Comparison of ENCODE assay signal across 1 cellular context in genomic region chr19:19262190-19263057, GRCh38.
TF ChIP-seq lines count a peak whose summit lies in the region.

No MANE protein-coding gene starts in this region.

TF ChIP-seq in WTC11, 78 proteins besides CTCF, POLR2A, EP300 and RAD21 (continued from another document):
- TF ChIP-seq, protein P1, sequence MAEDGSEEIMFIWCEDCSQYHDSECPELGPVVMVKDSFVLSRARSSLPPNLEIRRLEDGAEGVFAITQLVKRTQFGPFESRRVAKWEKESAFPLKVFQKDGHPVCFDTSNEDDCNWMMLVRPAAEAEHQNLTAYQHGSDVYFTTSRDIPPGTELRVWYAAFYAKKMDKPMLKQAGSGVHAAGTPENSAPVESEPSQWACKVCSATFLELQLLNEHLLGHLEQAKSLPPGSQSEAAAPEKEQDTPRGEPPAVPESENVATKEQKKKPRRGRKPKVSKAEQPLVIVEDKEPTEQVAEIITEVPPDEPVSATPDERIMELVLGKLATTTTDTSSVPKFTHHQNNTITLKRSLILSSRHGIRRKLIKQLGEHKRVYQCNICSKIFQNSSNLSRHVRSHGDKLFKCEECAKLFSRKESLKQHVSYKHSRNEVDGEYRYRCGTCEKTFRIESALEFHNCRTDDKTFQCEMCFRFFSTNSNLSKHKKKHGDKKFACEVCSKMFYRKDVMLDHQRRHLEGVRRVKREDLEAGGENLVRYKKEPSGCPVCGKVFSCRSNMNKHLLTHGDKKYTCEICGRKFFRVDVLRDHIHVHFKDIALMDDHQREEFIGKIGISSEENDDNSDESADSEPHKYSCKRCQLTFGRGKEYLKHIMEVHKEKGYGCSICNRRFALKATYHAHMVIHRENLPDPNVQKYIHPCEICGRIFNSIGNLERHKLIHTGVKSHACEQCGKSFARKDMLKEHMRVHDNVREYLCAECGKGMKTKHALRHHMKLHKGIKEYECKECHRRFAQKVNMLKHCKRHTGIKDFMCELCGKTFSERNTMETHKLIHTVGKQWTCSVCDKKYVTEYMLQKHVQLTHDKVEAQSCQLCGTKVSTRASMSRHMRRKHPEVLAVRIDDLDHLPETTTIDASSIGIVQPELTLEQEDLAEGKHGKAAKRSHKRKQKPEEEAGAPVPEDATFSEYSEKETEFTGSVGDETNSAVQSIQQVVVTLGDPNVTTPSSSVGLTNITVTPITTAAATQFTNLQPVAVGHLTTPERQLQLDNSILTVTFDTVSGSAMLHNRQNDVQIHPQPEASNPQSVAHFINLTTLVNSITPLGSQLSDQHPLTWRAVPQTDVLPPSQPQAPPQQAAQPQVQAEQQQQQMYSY (CRISPR knock-in tag; IDR thresholded peaks at IDR 0.05): no peak
- TF ChIP-seq, protein P2, sequence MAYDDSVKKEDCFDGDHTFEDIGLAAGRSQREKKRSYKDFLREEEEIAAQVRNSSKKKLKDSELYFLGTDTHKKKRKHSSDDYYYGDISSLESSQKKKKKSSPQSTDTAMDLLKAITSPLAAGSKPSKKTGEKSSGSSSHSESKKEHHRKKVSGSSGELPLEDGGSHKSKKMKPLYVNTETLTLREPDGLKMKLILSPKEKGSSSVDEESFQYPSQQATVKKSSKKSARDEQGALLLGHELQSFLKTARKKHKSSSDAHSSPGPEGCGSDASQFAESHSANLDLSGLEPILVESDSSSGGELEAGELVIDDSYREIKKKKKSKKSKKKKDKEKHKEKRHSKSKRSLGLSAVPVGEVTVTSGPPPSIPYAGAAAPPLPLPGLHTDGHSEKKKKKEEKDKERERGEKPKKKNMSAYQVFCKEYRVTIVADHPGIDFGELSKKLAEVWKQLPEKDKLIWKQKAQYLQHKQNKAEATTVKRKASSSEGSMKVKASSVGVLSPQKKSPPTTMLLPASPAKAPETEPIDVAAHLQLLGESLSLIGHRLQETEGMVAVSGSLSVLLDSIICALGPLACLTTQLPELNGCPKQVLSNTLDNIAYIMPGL (CRISPR knock-in tag; IDR thresholded peaks at IDR 0.05): peak; percentile 35; the same call in 1 of the 2 replicates
- TF ChIP-seq HMGA2 (CRISPR knock-in tag; IDR thresholded peaks at IDR 0.05): no peak
- TF ChIP-seq SMAD4 (CRISPR knock-in tag; IDR thresholded peaks at IDR 0.05): no peak
- TF ChIP-seq E2F4 (CRISPR knock-in tag; IDR thresholded peaks at IDR 0.05; ENCODE audit: borderline replicate concordance, low read depth): no peak
- TF ChIP-seq ELF4 (CRISPR knock-in tag; IDR thresholded peaks at IDR 0.05; ENCODE audit: low read depth): no peak
- no peak for TF ChIP-seq CREM (CRISPR knock-in tag; IDR thresholded peaks at IDR 0.05)
- TF ChIP-seq, protein P3, sequence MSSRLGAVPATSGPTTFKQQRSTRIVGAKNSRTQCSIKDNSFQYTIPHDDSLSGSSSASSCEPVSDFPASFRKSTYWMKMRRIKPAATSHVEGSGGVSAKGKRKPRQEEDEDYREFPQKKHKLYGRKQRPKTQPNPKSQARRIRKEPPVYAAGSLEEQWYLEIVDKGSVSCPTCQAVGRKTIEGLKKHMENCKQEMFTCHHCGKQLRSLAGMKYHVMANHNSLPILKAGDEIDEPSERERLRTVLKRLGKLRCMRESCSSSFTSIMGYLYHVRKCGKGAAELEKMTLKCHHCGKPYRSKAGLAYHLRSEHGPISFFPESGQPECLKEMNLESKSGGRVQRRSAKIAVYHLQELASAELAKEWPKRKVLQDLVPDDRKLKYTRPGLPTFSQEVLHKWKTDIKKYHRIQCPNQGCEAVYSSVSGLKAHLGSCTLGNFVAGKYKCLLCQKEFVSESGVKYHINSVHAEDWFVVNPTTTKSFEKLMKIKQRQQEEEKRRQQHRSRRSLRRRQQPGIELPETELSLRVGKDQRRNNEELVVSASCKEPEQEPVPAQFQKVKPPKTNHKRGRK (CRISPR knock-in tag; IDR thresholded peaks at IDR 0.05; ENCODE audit: borderline replicate concordance): 0 out of 2 replicates have a peak, but pooled peaks have one; percentile 88
- TF ChIP-seq RORB (CRISPR knock-in tag; IDR thresholded peaks at IDR 0.05): no peak
- TF ChIP-seq ETV6 (CRISPR knock-in tag; IDR thresholded peaks at IDR 0.05): no peak
- TF ChIP-seq MLX (CRISPR knock-in tag; IDR thresholded peaks at IDR 0.05): no peak
- no peak for TF ChIP-seq JUN (CRISPR knock-in tag; IDR thresholded peaks at IDR 0.05)
- no peak for TF ChIP-seq ZNF263 (CRISPR knock-in tag; IDR thresholded peaks at IDR 0.05; ENCODE audit: low read depth)
- TF ChIP-seq, protein P4, sequence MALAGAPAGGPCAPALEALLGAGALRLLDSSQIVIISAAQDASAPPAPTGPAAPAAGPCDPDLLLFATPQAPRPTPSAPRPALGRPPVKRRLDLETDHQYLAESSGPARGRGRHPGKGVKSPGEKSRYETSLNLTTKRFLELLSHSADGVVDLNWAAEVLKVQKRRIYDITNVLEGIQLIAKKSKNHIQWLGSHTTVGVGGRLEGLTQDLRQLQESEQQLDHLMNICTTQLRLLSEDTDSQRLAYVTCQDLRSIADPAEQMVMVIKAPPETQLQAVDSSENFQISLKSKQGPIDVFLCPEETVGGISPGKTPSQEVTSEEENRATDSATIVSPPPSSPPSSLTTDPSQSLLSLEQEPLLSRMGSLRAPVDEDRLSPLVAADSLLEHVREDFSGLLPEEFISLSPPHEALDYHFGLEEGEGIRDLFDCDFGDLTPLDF (CRISPR knock-in tag; IDR thresholded peaks at IDR 0.05): no peak
- TF ChIP-seq NFATC4 (CRISPR knock-in tag; IDR thresholded peaks at IDR 0.05): no peak
- no peak for TF ChIP-seq NR1H2 (CRISPR knock-in tag; IDR thresholded peaks at IDR 0.05)
- no peak for TF ChIP-seq OVOL2 (CRISPR knock-in tag; IDR thresholded peaks at IDR 0.05; ENCODE audit: borderline replicate concordance)
- peak; percentile 70; the same call in 1 of the 2 replicates for TF ChIP-seq NFE2L1 (CRISPR knock-in tag; IDR thresholded peaks at IDR 0.05)
- TF ChIP-seq E2F5 (CRISPR knock-in tag; IDR thresholded peaks at IDR 0.05): no peak
- no peak for TF ChIP-seq AR (CRISPR knock-in tag; IDR thresholded peaks at IDR 0.05)
- TF ChIP-seq GABPB1 (CRISPR knock-in tag; IDR thresholded peaks at IDR 0.05): no peak
- TF ChIP-seq CREB1 (CRISPR knock-in tag; IDR thresholded peaks at IDR 0.05): no peak
- 0 out of 2 replicates have a peak, but pooled peaks have one; percentile 8 for TF ChIP-seq GTF2I (CRISPR knock-in tag; conservative IDR thresholded peaks at IDR 0.05)
- no peak for TF ChIP-seq ZBTB21 (CRISPR knock-in tag; IDR thresholded peaks at IDR 0.05; ENCODE audit: borderline replicate concordance)
- TF ChIP-seq MYBL2 (CRISPR knock-in tag; IDR thresholded peaks at IDR 0.05): no peak
- TF ChIP-seq RELA (CRISPR knock-in tag; IDR thresholded peaks at IDR 0.05; ENCODE audit: borderline replicate concordance): no peak
- TF ChIP-seq PRRX2 (CRISPR knock-in tag; IDR thresholded peaks at IDR 0.05): no peak
- TF ChIP-seq FOXP1 (CRISPR knock-in tag; IDR thresholded peaks at IDR 0.05; ENCODE audit: borderline replicate concordance): no peak
- 0 out of 2 replicates have a peak, but pooled peaks have one; percentile 47 for TF ChIP-seq TCF7 (CRISPR knock-in tag; IDR thresholded peaks at IDR 0.05; ENCODE audit: low read depth)
- TF ChIP-seq IRF1 (CRISPR knock-in tag; IDR thresholded peaks at IDR 0.05): no peak
